ENCODE assay signal across 8 cellular contexts in the genomic region with DNA sequence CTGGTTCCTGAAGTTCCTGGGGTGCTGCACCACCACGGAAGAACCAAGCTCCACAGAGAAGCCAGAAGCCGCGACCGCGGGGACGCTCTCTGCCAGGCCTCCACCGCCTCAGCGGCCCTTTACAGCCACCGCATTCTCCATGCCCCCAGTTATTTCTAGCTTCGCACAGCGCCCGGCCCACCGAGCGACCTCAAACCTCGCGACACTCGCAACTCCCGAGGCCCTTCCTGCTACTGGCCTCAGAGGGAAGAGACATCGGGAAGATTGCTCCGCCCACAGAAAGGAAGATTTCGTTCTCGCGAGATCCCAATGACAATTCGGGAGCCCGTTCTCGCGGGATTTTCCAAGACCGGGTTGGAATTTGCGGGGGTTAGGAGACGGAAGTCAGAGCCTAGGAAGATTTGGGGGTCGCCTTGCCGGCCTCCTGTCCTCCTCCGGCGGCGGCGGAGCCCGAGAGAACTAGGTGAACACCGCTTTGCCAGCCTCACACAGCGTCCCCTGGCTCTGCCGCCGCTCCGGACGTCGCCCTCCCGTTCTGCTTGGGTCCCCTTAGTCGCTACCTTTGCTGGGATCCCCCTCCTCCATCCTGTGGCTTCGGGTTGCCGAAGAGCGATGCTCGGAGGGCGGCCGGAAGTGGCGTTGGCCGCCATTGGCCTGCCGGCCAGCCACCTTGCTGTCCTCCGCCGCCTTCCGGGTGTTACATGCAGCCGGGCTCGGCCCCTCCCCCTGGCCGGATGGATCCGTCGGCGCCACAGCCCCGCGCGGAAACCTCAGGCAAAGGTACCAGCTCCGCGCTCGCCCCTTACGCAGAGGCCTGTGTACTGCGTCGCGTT. TPM values are rescaled to one million over a fixed set of nuclear protein-coding genes. Genes with fewer than 3 reads are reported as not detected.
DNase-seq lines count a peak whose midpoint lies in the region; ATAC-seq, FAIRE-seq and TF ChIP-seq lines count a peak whose summit lies in the region.

A gene with protein sequence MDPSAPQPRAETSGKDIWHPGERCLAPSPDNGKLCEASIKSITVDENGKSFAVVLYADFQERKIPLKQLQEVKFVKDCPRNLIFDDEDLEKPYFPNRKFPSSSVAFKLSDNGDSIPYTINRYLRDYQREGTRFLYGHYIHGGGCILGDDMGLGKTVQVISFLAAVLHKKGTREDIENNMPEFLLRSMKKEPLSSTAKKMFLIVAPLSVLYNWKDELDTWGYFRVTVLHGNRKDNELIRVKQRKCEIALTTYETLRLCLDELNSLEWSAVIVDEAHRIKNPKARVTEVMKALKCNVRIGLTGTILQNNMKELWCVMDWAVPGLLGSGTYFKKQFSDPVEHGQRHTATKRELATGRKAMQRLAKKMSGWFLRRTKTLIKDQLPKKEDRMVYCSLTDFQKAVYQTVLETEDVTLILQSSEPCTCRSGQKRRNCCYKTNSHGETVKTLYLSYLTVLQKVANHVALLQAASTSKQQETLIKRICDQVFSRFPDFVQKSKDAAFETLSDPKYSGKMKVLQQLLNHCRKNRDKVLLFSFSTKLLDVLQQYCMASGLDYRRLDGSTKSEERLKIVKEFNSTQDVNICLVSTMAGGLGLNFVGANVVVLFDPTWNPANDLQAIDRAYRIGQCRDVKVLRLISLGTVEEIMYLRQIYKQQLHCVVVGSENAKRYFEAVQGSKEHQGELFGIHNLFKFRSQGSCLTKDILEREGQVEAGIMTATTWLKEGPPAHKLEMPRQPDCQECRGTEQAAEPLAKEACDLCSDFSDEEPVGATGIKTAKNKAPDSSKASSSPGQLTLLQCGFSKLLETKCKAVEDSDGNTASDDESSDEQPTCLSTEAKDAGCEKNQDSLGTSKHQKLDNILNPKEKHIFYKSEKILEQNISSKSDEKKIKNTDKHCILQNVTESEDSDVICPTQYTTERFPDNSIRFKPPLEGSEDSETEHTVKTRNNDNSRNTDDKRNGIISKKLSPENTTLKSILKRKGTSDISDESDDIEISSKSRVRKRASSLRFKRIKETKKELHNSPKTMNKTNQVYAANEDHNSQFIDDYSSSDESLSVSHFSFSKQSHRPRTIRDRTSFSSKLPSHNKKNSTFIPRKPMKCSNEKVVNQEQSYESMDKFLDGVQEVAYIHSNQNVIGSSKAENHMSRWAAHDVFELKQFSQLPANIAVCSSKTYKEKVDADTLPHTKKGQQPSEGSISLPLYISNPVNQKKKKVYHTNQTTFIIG (N-terminal part only) (plus strand): TSS at position 387 of the 833 bp plus-strand sequence. CDS start 348 bp downstream, at position 735.

- H3K27me3 ChIP-seq in BJ (ENCODE audit: control insufficient read depth, insufficient read depth, low read length) (no peaks in the 10 kb centered on the region), keratinocyte (ENCODE audit: control insufficient read depth, extremely low read depth, insufficient read depth, low read length) (no peaks in the 10 kb centered on the region)

- H3K79me2 ChIP-seq in keratinocyte (ENCODE audit: control insufficient read depth, insufficient read depth, low read length) = peaks cover 25% of the 10 kb centered on the region

- FAIRE-seq in keratinocyte (lab: Jason Lieb, UNC) = peak; percentile 23

- H4K20me1 ChIP-seq in keratinocyte (ENCODE audit: control insufficient read depth, extremely low read depth, insufficient read depth, low read length) = no peaks in the 10 kb centered on the region

- ATAC-seq in GM19324 (IDR thresholded peaks at IDR 0.05; ENCODE audit: low FRiP score, unreplicated experiment) = peak; percentile 93
- peak; percentile 86 for ATAC-seq in HG03439 (IDR thresholded peaks at IDR 0.05; ENCODE audit: unreplicated experiment)

- POLR2A ChIA-PET in BJ (lab: Charles Lee) = no interaction called here

- no peak within 1 kb of the TSS for H3K9ac ChIP-seq in keratinocyte (ENCODE audit: control insufficient read depth, extremely low read depth, insufficient read depth, low read length)

- peak within 1 kb of the TSS; percentile 90 for H3K4me2 ChIP-seq in keratinocyte (ENCODE audit: control insufficient read depth, extremely low read depth, insufficient read depth, low read depth, low read length)

- H3K4me3 ChIP-seq in BJ (ENCODE audit: low read depth, low read length) = no peak within 1 kb of the TSS
- no peak within 1 kb of the TSS for H3K4me3 ChIP-seq in keratinocyte (ENCODE audit: control insufficient read depth in 2 of 3, extremely low read depth in 1 of 3, insufficient read depth in 2 of 3, low read depth in 1 of 3, low read length in 3 of 3)

- CTCF ChIA-PET in BJ (lab: Yijun Ruan, JAX) = interaction anchor here (0.6 to 1.8 kb wide), 4 partner anchors 25 to 61 kb away, joined by 3 read pairs; no protein-coding TSS in a partner anchor

- no peaks in the 10 kb centered on the region for H3K9me3 ChIP-seq in keratinocyte (ENCODE audit: control insufficient read depth, low read depth, low read length)

- H3K27ac ChIP-seq in keratinocyte (ENCODE audit: control insufficient read depth, insufficient read depth, low read length) = no peak within 1 kb of the TSS

- TF ChIP-seq CTCF in BJ (IDR thresholded peaks at IDR 0.05; ENCODE audit: insufficient read depth, low read depth, low read length) = 0 out of 2 replicates have a peak, but pooled peaks have one; percentile 12
- TF ChIP-seq CTCF in keratinocyte (optimal IDR thresholded peaks at IDR 0.05 in 1 of 3, IDR thresholded peaks at IDR 0.05 in 1 of 3, conservative IDR thresholded peaks at IDR 0.05 in 1 of 3; ENCODE audit: extremely low read depth in 1 of 3, insufficient read depth in 2 of 3, low read length in 3 of 3) = peak in 1 of 3 experiments; percentile 14

- H3K36me3 ChIP-seq in BJ (ENCODE audit: control insufficient read depth, insufficient read depth, low read length) (no peaks in the 10 kb centered on the region), keratinocyte (ENCODE audit: control insufficient read depth in 2 of 2, extremely low read depth in 1 of 2, insufficient read depth in 2 of 2, low read length in 2 of 2) (no peaks in the 10 kb centered on the region)

- H3K4me1 ChIP-seq in keratinocyte (ENCODE audit: control insufficient read depth, extremely low read depth, insufficient read depth, low read length) = peaks cover 10% of the 10 kb centered on the region

- H2AFZ ChIP-seq in keratinocyte (ENCODE audit: control insufficient read depth, low read length) = peak within 1 kb of the TSS; percentile 99

- dilution Hi-C loops in keratinocyte (cut with MboI; ENCODE audit: extremely low pct_ligation_motif_present, low sequenced_read_pairs) = no loop called here

- H3K9me1 ChIP-seq in keratinocyte (ENCODE audit: control insufficient read depth, extremely low read depth, insufficient read depth, low read length) = no peaks in the 10 kb centered on the region

- DNase-seq in BJ (ENCODE audit: low read depth) (peak; percentile 97), NCI-H510A (lab: John Stamatoyannopoulos, UW) (peak; percentile 97), cerebellar cortex (ENCODE audit: low spot score) (peak; percentile 99), keratinocyte (ENCODE audit: low read depth, low spot score) (peak; percentile 86)
- peak; percentile 95 for DNase-seq in activated CD4-positive, CD25-positive, alpha-beta regulatory T cell treated with anti-CD3 and anti-CD28 coated beads, Interleukin-2, amount 50 U/mL, for 72 hours
- peak; percentile 75 to 89 (median 85) for DNase-seq in stimulated activated CD4-positive, alpha-beta T cell treated with anti-CD3 and anti-CD28 coated beads, Interleukin-1b, Interleukin-23, amount 100 ng/mL, for 24 hours (ENCODE audit: low read depth in 4 of 4, low spot score in 1 of 4)

RNA-seq across cellular contexts. Expression of the gene that starts here (rescaled TPM):
- polyA plus RNA-seq in BJ (2011; rRNA removed) (12.0 and 21.9 TPM in 2 replicates), keratinocyte (11.2 to 18.4 TPM (median 15.4 TPM) in 3 replicates)
- 26.5 and 37.2 TPM in 2 replicates for polyA minus RNA-seq in BJ (2011; rRNA and poly(A)+ RNA removed)
- polyA plus RNA-seq in keratinocyte (2011; ENCODE audit: low read depth) = 7.9 TPM
- polyA plus RNA-seq in keratinocyte (2011; cell fraction: cytosol; rRNA removed) = 7.7 and 12.3 TPM in 2 replicates
- 18.0 and 22.2 TPM in 2 replicates for polyA plus RNA-seq in keratinocyte (2011; cell fraction: nucleus; rRNA removed)
- polyA plus RNA-seq in keratinocyte (2012; ENCODE audit: low replicate concordance) = 7.3 and 12.1 TPM in 2 replicates
- 7.1 to 48.2 TPM (median 24.1 TPM) in 3 replicates for polyA minus RNA-seq in keratinocyte
- 20.9 TPM for polyA minus RNA-seq in keratinocyte (2011; cell fraction: cytosol; rRNA and poly(A)+ RNA removed)
- polyA minus RNA-seq in keratinocyte (2011; cell fraction: nucleus; rRNA and poly(A)+ RNA removed) = 33.1 and 87.5 TPM in 2 replicates
